1 cellular context compared by ENCODE assay signal in the genomic region with DNA sequence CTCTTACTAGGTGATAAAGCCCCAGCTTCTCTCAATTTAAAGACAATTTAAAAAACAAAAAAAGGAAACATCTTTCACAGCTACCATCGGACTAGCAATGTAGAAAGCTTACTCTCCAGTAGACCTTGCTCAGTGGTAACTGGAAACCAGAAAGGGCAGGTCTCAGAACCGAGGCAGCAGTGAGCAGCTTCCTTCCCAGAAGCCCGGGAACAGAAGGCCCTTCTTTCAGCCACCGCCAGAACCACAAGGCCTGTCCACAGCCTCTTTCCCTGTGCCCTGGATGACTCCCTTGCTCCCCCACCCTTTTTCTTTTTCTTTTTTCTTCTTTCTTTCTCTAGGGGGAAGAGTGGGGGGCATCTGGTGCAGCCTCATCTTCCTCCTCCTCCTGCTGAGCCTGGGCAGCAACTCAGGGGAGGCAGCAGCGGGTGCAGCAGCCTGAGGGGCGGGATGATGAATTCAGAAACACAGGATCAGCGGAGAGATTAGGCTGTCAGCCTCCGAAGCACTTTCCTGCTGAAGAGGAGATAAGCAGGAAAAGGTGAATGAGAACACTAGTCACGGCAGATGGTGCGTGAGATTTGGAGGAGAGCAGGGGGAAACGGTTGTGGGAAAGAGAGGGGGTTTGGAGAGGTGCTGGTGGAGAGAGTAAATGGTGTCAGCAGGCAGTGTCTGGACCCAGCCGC.
A peak's percentile ranks its signal among the peaks of the same experiment; 100 is the strongest.
TF ChIP-seq lines count a peak whose summit lies in the region.

No MANE protein-coding gene starts in this region.

TF ChIP-seq in K562, 482 proteins besides CTCF, POLR2A, EP300 and RAD21 (continued from another document and continues in another):
- TF ChIP-seq PBX2 (CRISPR knock-in tag; IDR thresholded peaks at IDR 0.05; ENCODE audit: low read depth) (no peak), PBX2 (tag; conservative IDR thresholded peaks at IDR 0.05; ENCODE audit: low read depth) (no peak), SAFB (IDR thresholded peaks at IDR 0.05; ENCODE audit: borderline replicate concordance, low read depth, low read length) (no peak), HDAC3 (IDR thresholded peaks at IDR 0.05; ENCODE audit: borderline replicate concordance, partially characterized antibody) (no peak), MEIS2 (IDR thresholded peaks at IDR 0.05; ENCODE audit: partially characterized antibody) (peak; percentile 73), ZNF584 (CRISPR knock-in tag; IDR thresholded peaks at IDR 0.05; ENCODE audit: low read depth) (no peak; the same call in 1 of the 2 replicates), DACH1 (IDR thresholded peaks at IDR 0.05; ENCODE audit: partially characterized antibody) (peak; percentile 17), ZBED1 (IDR thresholded peaks at IDR 0.05) (peak; percentile 55; the same call in 1 of the 2 replicates), U2AF1 (optimal IDR thresholded peaks at IDR 0.05; ENCODE audit: low read depth, low read length) (no peak), RHOXF2B (CRISPR knock-in tag; conservative IDR thresholded peaks at IDR 0.05) (no peak), ZNF324 (CRISPR knock-in tag; IDR thresholded peaks at IDR 0.05) (no peak), ZNF395 (CRISPR knock-in tag; IDR thresholded peaks at IDR 0.05) (0 out of 2 replicates have a peak, but pooled peaks have one; percentile 29), SMAD3 (CRISPR knock-in tag; conservative IDR thresholded peaks at IDR 0.05) (no peak), RFX1 (IDR thresholded peaks at IDR 0.05) (no peak), HNRNPLL (IDR thresholded peaks at IDR 0.05; ENCODE audit: low read depth, low read length, poor library complexity, severe bottlenecking) (no peak), POLR3A (IDR thresholded peaks at IDR 0.05; ENCODE audit: borderline replicate concordance, extremely low read depth, insufficient read depth, insufficient read length) (no peak), TCF3 (CRISPR knock-in tag; IDR thresholded peaks at IDR 0.05) (peak; percentile 87), FOXJ3 (CRISPR knock-in tag; IDR thresholded peaks at IDR 0.05) (no peak), ZBTB2 (IDR thresholded peaks at IDR 0.05) (peak; percentile 81; the same call in 1 of the 2 replicates), ZNF436 (CRISPR knock-in tag; IDR thresholded peaks at IDR 0.05) (no peak), WHSC1 (IDR thresholded peaks at IDR 0.05; ENCODE audit: low read length) (no peak), ZKSCAN8 (CRISPR knock-in tag; IDR thresholded peaks at IDR 0.05) (no peak), ZNF717 (CRISPR knock-in tag; IDR thresholded peaks at IDR 0.05) (no peak), HDAC1 (IDR thresholded peaks at IDR 0.05) (peak in 1 of 2 experiments; percentile 80; a peak in 2 of 4 replicates), ZSCAN32 (CRISPR knock-in tag; IDR thresholded peaks at IDR 0.05) (no peak), MED1 (CRISPR knock-in tag; IDR thresholded peaks at IDR 0.05; ENCODE audit: borderline replicate concordance) (no peak), ZNF354B (CRISPR knock-in tag; IDR thresholded peaks at IDR 0.05) (no peak), CREM (IDR thresholded peaks at IDR 0.05; ENCODE audit: low read depth) (peak; percentile 64), MTA2 (IDR thresholded peaks at IDR 0.05; ENCODE audit: low read depth) (peak; percentile 92), ZBTB1 (CRISPR knock-in tag; IDR thresholded peaks at IDR 0.05; ENCODE audit: borderline replicate concordance, low read depth) (no peak), ZNF3 (CRISPR knock-in tag; IDR thresholded peaks at IDR 0.05) (no peak), PHF20 (IDR thresholded peaks at IDR 0.05; ENCODE audit: partially characterized antibody) (peak; percentile 31), FOXK2 (conservative IDR thresholded peaks at IDR 0.05 in 1 of 2, IDR thresholded peaks at IDR 0.05 in 1 of 2; ENCODE audit: low read depth in 2 of 2) (peak in 1 of 2 experiments; percentile 54; a peak in 3 of 4 replicates), ZNF384 (IDR thresholded peaks at IDR 0.05; ENCODE audit: low read depth, low read length) (no peak), ZNF274 (IDR thresholded peaks at IDR 0.05; ENCODE audit: borderline replicate concordance, low read depth, low read length) (no peak), PRDM10 (IDR thresholded peaks at IDR 0.05; ENCODE audit: partially characterized antibody) (peak; percentile 30), L3MBTL2 (IDR thresholded peaks at IDR 0.05) (peak; percentile 60), MYBL2 (IDR thresholded peaks at IDR 0.05; ENCODE audit: low read depth) (no peak), MYBL2 (CRISPR knock-in tag; IDR thresholded peaks at IDR 0.05; ENCODE audit: borderline replicate concordance) (no peak), RBM34 (IDR thresholded peaks at IDR 0.05; ENCODE audit: borderline replicate concordance, insufficient read depth, low read length) (no peak), ZFP30 (CRISPR knock-in tag; IDR thresholded peaks at IDR 0.05; ENCODE audit: borderline replicate concordance) (no peak)
- TF ChIP-seq, protein P1, sequence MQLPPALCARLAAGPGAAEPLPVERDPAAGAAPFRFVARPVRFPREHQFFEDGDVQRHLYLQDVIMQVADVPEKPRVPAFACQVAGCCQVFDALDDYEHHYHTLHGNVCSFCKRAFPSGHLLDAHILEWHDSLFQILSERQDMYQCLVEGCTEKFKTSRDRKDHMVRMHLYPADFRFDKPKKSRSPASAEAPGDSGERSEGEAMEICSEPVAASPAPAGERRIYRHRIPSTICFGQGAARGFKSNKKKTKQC (CRISPR knock-in tag; IDR thresholded peaks at IDR 0.05) = no peak
- TF ChIP-seq, protein P2, sequence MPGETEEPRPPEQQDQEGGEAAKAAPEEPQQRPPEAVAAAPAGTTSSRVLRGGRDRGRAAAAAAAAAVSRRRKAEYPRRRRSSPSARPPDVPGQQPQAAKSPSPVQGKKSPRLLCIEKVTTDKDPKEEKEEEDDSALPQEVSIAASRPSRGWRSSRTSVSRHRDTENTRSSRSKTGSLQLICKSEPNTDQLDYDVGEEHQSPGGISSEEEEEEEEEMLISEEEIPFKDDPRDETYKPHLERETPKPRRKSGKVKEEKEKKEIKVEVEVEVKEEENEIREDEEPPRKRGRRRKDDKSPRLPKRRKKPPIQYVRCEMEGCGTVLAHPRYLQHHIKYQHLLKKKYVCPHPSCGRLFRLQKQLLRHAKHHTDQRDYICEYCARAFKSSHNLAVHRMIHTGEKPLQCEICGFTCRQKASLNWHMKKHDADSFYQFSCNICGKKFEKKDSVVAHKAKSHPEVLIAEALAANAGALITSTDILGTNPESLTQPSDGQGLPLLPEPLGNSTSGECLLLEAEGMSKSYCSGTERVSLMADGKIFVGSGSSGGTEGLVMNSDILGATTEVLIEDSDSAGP (CRISPR knock-in tag; IDR thresholded peaks at IDR 0.05) = no peak
- TF ChIP-seq, protein P3, sequence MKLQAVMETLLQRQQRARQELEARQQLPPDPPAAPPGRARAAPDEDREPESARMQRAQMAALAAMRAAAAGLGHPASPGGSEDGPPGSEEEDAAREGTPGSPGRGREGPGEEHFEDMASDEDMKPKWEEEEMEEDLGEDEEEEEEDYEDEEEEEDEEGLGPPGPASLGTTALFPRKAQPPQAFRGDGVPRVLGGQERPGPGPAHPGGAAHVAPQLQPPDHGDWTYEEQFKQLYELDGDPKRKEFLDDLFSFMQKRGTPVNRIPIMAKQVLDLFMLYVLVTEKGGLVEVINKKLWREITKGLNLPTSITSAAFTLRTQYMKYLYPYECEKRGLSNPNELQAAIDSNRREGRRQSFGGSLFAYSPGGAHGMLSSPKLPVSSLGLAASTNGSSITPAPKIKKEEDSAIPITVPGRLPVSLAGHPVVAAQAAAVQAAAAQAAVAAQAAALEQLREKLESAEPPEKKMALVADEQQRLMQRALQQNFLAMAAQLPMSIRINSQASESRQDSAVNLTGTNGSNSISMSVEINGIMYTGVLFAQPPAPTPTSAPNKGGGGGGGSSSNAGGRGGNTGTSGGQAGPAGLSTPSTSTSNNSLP (IDR thresholded peaks at IDR 0.05; ENCODE audit: borderline replicate concordance, low read depth, low read length) = no peak
- TF ChIP-seq, protein P4, sequence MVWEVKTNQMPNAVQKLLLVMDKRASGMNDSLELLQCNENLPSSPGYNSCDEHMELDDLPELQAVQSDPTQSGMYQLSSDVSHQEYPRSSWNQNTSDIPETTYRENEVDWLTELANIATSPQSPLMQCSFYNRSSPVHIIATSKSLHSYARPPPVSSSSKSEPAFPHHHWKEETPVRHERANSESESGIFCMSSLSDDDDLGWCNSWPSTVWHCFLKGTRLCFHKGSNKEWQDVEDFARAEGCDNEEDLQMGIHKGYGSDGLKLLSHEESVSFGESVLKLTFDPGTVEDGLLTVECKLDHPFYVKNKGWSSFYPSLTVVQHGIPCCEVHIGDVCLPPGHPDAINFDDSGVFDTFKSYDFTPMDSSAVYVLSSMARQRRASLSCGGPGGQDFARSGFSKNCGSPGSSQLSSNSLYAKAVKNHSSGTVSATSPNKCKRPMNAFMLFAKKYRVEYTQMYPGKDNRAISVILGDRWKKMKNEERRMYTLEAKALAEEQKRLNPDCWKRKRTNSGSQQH (CRISPR knock-in tag; IDR thresholded peaks at IDR 0.05) = no peak
- TF ChIP-seq, protein P5, sequence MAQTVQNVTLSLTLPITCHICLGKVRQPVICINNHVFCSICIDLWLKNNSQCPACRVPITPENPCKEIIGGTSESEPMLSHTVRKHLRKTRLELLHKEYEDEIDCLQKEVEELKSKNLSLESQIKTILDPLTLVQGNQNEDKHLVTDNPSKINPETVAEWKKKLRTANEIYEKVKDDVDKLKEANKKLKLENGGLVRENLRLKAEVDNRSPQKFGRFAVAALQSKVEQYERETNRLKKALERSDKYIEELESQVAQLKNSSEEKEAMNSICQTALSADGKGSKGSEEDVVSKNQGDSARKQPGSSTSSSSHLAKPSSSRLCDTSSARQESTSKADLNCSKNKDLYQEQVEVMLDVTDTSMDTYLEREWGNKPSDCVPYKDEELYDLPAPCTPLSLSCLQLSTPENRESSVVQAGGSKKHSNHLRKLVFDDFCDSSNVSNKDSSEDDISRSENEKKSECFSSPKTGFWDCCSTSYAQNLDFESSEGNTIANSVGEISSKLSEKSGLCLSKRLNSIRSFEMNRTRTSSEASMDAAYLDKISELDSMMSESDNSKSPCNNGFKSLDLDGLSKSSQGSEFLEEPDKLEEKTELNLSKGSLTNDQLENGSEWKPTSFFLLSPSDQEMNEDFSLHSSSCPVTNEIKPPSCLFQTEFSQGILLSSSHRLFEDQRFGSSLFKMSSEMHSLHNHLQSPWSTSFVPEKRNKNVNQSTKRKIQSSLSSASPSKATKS (CRISPR knock-in tag; IDR thresholded peaks at IDR 0.05) = no peak
